Comparison of ENCODE assay signal across 27 cellular contexts in the genomic region with DNA sequence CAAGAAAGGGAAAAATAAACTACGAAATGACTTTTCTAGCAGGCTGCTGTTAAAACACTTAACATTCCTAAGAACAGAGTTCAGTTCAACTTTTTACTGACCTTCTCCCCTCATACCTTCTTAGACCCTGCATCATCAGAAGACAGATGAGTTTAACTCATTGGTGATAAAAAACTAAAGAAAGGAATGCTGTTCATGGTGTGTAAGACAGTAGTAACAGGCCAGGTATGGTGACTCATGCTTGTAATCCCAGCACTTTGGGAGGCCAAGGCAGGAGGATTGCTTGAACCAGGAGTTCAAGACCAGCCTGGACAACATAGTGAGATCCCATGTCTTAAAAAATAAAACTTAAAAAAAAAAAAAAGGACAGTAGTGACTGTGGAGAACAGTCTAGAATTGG. TPM values are rescaled to one million over a fixed set of nuclear protein-coding genes. Genes with fewer than 3 reads are reported as not detected.
DNase-seq lines count a peak whose midpoint lies in the region; ATAC-seq, FAIRE-seq and TF ChIP-seq lines count a peak whose summit lies in the region.
"Had no signal": no experiment of that assay in that cellular context is flagged by ENCODE, and none has a peak within 500 bp of the region (broad histone marks: within the 10 kb centered on the region; RNA-seq: fewer than 3 reads in every experiment).

No MANE protein-coding gene starts in this region.

- H3K27me3 ChIP-seq in AG04450 (ENCODE audit: control insufficient read depth, insufficient read depth, low read length) (no peaks in the 10 kb centered on the region), IMR-90 (ENCODE audit: control insufficient read depth, insufficient read depth, low read length) (no peaks in the 10 kb centered on the region), left ventricle myocardium inferior (ENCODE audit: low read depth) (peaks cover 20% of the 10 kb centered on the region)
- H3K27me3 ChIP-seq: colonic mucosa, ovary, transverse colon had no signal

- no peak overlapping the region for H4K5ac ChIP-seq in IMR-90 (ENCODE audit: low read depth, low read length)

- no peak overlapping the region for H4K8ac ChIP-seq in IMR-90 (ENCODE audit: low read depth in 2 of 2, low read length in 2 of 2)

- H2AK5ac ChIP-seq in IMR-90 (ENCODE audit: low read depth, low read length), result no peak overlapping the region

- no peak overlapping the region for H2BK20ac ChIP-seq in IMR-90 (ENCODE audit: low read depth, low read length)

- DNase-seq in AG04450 (ENCODE audit: low read depth, low spot score), result peak; percentile 16
- DNase-seq in IMR-90, result peak; percentile 79
- DNase-seq in amniotic epithelial cell (ENCODE audit: low read depth), result peak; percentile 87
- peak; percentile 61 for DNase-seq in kidney tubule cell (ENCODE audit: low spot score)
- no peak for DNase-seq in left ventricle myocardium inferior
- DNase-seq in endothelial cell (ENCODE audit: low spot score), result no peak
- no peak for DNase-seq in H54 (ENCODE audit: insufficient read length, low spot score)
- DNase-seq: activated CD4-positive, alpha-beta T cell treated with anti-CD3 and anti-CD28 coated beads, Interleukin-2, amount 50 U/mL, for 4 hours; activated effector memory CD4-positive, alpha-beta T cell treated with Interleukin-2 at 50 U/mL for 16 hours; colonic mucosa; H9; head of caudate nucleus; Kasumi-1; midbrain; natural killer cell; NCI-H1048; NCI-H187; NCI-H774; ovary; right cardiac atrium; SHP77 treated with DMSO at 0.1 percent for 48 hours; transverse colon; WERI-Rb-1 had no signal

- no peak overlapping the region for H3K23ac ChIP-seq in IMR-90 (ENCODE audit: low read depth, low read length)

- H3K27me3 Mint-ChIP-seq in endothelial cell (ENCODE audit: unreplicated experiment), result no peaks in the 10 kb centered on the region
- H3K27me3 Mint-ChIP-seq: stimulated activated naive CD8-positive, alpha-beta T cell treated with anti-CD3 and anti-CD28 coated beads, Interleukin-15, Interleukin-2, amounts not matched to agents 100 ng/mL and 50 ng/mL, for 24 hours had no signal

- TF ChIP-seq POLR2A in IMR-90 (IDR thresholded peaks at IDR 0.05; ENCODE audit: low read depth, low read length), result no peak
- no peak for TF ChIP-seq POLR2A in H54 (IDR thresholded peaks at IDR 0.05; ENCODE audit: low read depth, low read length)

- no peak overlapping the region for H3K9ac ChIP-seq in IMR-90 (ENCODE audit: low read depth, low read length)

- H3K4me3 Mint-ChIP-seq in endothelial cell (ENCODE audit: unreplicated experiment), result no peak overlapping the region
- H3K4me3 Mint-ChIP-seq: H9; natural killer cell; stimulated activated naive CD8-positive, alpha-beta T cell treated with anti-CD3 and anti-CD28 coated beads, Interleukin-15, Interleukin-2, amounts not matched to agents 100 ng/mL and 50 ng/mL, for 24 hours had no signal

- H3K4me1 Mint-ChIP-seq in endothelial cell (ENCODE audit: unreplicated experiment), result no peaks in the 10 kb centered on the region
- H3K4me1 Mint-ChIP-seq: natural killer cell had no signal

- in situ Hi-C loops in IMR-90 (cut with MboI; ENCODE audit: low sequenced_read_pairs), result no loop called here

- H3K27ac Mint-ChIP-seq in endothelial cell (ENCODE audit: unreplicated experiment), result no peak overlapping the region
- H3K27ac Mint-ChIP-seq: natural killer cell; stimulated activated naive CD8-positive, alpha-beta T cell treated with anti-CD3 and anti-CD28 coated beads, Interleukin-15, Interleukin-2, amounts not matched to agents 100 ng/mL and 50 ng/mL, for 24 hours had no signal

- no peak overlapping the region for H2AK9ac ChIP-seq in IMR-90 (replicated peaks; ENCODE audit: low read depth, low read length, poor library complexity)

- H3K4me3 ChIP-seq in AG04450 (ENCODE audit: low read depth, low read length) (no peak overlapping the region), IMR-90 (ENCODE audit: insufficient read depth, low read depth, low read length) (no peak overlapping the region), left ventricle myocardium inferior (no peak overlapping the region)
- H3K4me3 ChIP-seq: colonic mucosa, ovary, transverse colon had no signal

- 0 out of 2 replicates have a peak, but pooled peaks cover 2% of the 10 kb centered on the region for H3K9me1 ChIP-seq in IMR-90 (ENCODE audit: insufficient read depth, low read length)

- no peak overlapping the region for H3K4me2 ChIP-seq in IMR-90 (ENCODE audit: low read depth, low read length)

- H3K56ac ChIP-seq in IMR-90 (ENCODE audit: extremely low read depth, insufficient read depth, low read length), result no peak overlapping the region

- no peaks in the 10 kb centered on the region for H3K79me1 ChIP-seq in IMR-90 (ENCODE audit: low read depth in 1 of 2, low read length in 2 of 2)

- POLR2A ChIA-PET in AG04450 (lab: Yijun Ruan, JAX) (no interaction called here), IMR-90 (lab: Charles Lee; ENCODE audit: unreplicated experiment) (no interaction called here)

- H3K4me1 ChIP-seq in IMR-90 (ENCODE audit: control insufficient read depth, insufficient read depth, low read length) (no peaks in the 10 kb centered on the region), left ventricle myocardium inferior (no peaks in the 10 kb centered on the region)
- H3K4me1 ChIP-seq: colonic mucosa had no signal

- H2BK5ac ChIP-seq in IMR-90 (ENCODE audit: low read depth, low read length, poor library complexity, severe bottlenecking), result no peak overlapping the region

- no CpG with 5 or more reads among the region's 1 CpG for WGBS in IMR-90 (ENCODE audit: extremely low coverage in 2 of 2, insufficient read length in 1 of 2), 2 experiments

- no peak overlapping the region for H3K18ac ChIP-seq in IMR-90 (ENCODE audit: low read depth, low read length)

- H3K14ac ChIP-seq in IMR-90 (replicated peaks; ENCODE audit: low read depth, low read length), result no peak overlapping the region

- CTCF ChIA-PET in AG04450 (lab: Charles Lee) (no interaction called here), IMR-90 (lab: Yijun Ruan, JAX) (no interaction called here)

- H3K4ac ChIP-seq in IMR-90 (ENCODE audit: low read depth, low read length), result no peak overlapping the region

- H3K9me3 ChIP-seq in AG04450 (ENCODE audit: control insufficient read depth, insufficient read depth, low read length), result no peaks in the 10 kb centered on the region
- H3K9me3 ChIP-seq in IMR-90 (ENCODE audit: control insufficient read depth, insufficient read depth, low read length), result no peaks in the 10 kb centered on the region
- no peaks in the 10 kb centered on the region for H3K9me3 ChIP-seq in left ventricle myocardium inferior (replicated peaks)
- H3K9me3 ChIP-seq: colonic mucosa, ovary, transverse colon had no signal

- no peaks in the 10 kb centered on the region for H3K36me3 Mint-ChIP-seq in endothelial cell (ENCODE audit: low read depth, unreplicated experiment)
- H3K36me3 Mint-ChIP-seq: natural killer cell had no signal

- no peak overlapping the region for H3K27ac ChIP-seq in AG04450 (ENCODE audit: low read depth, low read length)
- no peak overlapping the region for H3K27ac ChIP-seq in IMR-90 (ENCODE audit: insufficient read depth, low read length)
- no peak overlapping the region for H3K27ac ChIP-seq in left ventricle myocardium inferior (replicated peaks)
- H3K27ac ChIP-seq: colonic mucosa, ovary, transverse colon, WERI-Rb-1 had no signal

- H2AFZ ChIP-seq in IMR-90 (replicated peaks; ENCODE audit: low read length, poor library complexity), result no peak overlapping the region

- no peaks in the 10 kb centered on the region for H3K36me3 ChIP-seq in IMR-90 (ENCODE audit: control insufficient read depth, insufficient read depth, low read length)
- H3K36me3 ChIP-seq in left ventricle myocardium inferior, result no peaks in the 10 kb centered on the region
- H3K36me3 ChIP-seq: colonic mucosa, ovary, transverse colon, WERI-Rb-1 had no signal

- no peak for FAIRE-seq in H54 (lab: Jason Lieb, UNC)

- no peak overlapping the region for H4K91ac ChIP-seq in IMR-90 (ENCODE audit: insufficient read depth, low read depth, low read length)

- ATAC-seq in IMR-90 (ENCODE audit: low read depth), result peak; percentile 49
- no peak for ATAC-seq in HG03039 (IDR thresholded peaks at IDR 0.05; ENCODE audit: unreplicated experiment)
- ATAC-seq: left lobe of liver, natural killer cell, right cardiac atrium had no signal

- H2BK120ac ChIP-seq in IMR-90 (ENCODE audit: low read depth, low read length), result no peak overlapping the region

- TF ChIP-seq RAD21 in IMR-90 (IDR thresholded peaks at IDR 0.05; ENCODE audit: low read length), result no peak

- no TSS peak for BruUV-seq in IMR-90 (replicated peaks; lab: Mats Ljungman, UMichigan)

- dilution Hi-C loops in IMR-90 (cut with HindIII; ENCODE audit: low sequenced_read_pairs, unreplicated experiment), result no loop called here

- intact Hi-C loops in IMR-90 (cut with micrococcal nuclease) (no loop called here), left ventricle myocardium inferior (cut with micrococcal nuclease) (no loop called here)

- H4K20me1 ChIP-seq in IMR-90 (ENCODE audit: insufficient read depth, low read length), result no peaks in the 10 kb centered on the region

- H3K9me3 Mint-ChIP-seq in endothelial cell (ENCODE audit: unreplicated experiment), result no peaks in the 10 kb centered on the region
- H3K9me3 Mint-ChIP-seq: natural killer cell; stimulated activated naive CD8-positive, alpha-beta T cell treated with anti-CD3 and anti-CD28 coated beads, Interleukin-15, Interleukin-2, amounts not matched to agents 100 ng/mL and 50 ng/mL, for 24 hours; T-helper 1 cell treated with Interleukin-12 subunit alpha and Interleukin-12 subunit beta and Interleukin-4 antibody, amounts not matched to agents 30 μg/mL and 1 μg/mL, for 36 hours had no signal

- TF ChIP-seq CTCF in AG04450 (IDR thresholded peaks at IDR 0.05; ENCODE audit: low read depth, low read length), result no peak
- TF ChIP-seq CTCF in IMR-90 (conservative IDR thresholded peaks at IDR 0.05; ENCODE audit: low read depth, low read length), result no peak
- no peak for TF ChIP-seq CTCF in left ventricle myocardium inferior (IDR thresholded peaks at IDR 0.05; ENCODE audit: borderline replicate concordance)
- no peak for TF ChIP-seq CTCF in endothelial cell (IDR thresholded peaks at IDR 0.05; ENCODE audit: unreplicated experiment)

- no peak overlapping the region for H2BK15ac ChIP-seq in IMR-90 (ENCODE audit: low read depth, low read length)

RNA-seq across cellular contexts. Expression of a gene that starts 16.2 kb away (rescaled TPM):
- polyA plus RNA-seq in AG04450 (2011; rRNA removed), result 0.48 and 0.62 TPM in 2 replicates
- polyA minus RNA-seq in AG04450 (2011; rRNA and poly(A)+ RNA removed), result 0.61 and 1.1 TPM in 2 replicates
- 0.83 and 1.1 TPM in 2 replicates for total RNA-seq in IMR-90 (2012; rRNA removed)
- polyA plus RNA-seq in IMR-90 (2012; rRNA removed), result 0.44 and 0.59 TPM in 2 replicates
- polyA plus RNA-seq in IMR-90 (2012; cell fraction: cytosol; rRNA removed), result 1.1 and 1.6 TPM in 2 replicates
- polyA plus RNA-seq in IMR-90 (2012; cell fraction: nucleus; rRNA removed; ENCODE audit: low replicate concordance), result 0.41 and 0.99 TPM in 2 replicates
- total RNA-seq in left ventricle myocardium inferior, result 2.7 TPM
- 4.6 TPM for total RNA-seq in endothelial cell (ENCODE audit: unreplicated experiment)

Comparison
In these comparisons a context has a peak if more than half of its experiments do, and no peak if none do; other contexts are left out.
1. DNase-seq: peak in AG04450 (single experiment), IMR-90 (single experiment), amniotic epithelial cell (single experiment) and kidney tubule cell (single experiment); none in left ventricle myocardium inferior (single experiment), endothelial cell (single experiment) and H54 (single experiment).